ENCODE assay signal across 24 cellular contexts in the genomic region with DNA sequence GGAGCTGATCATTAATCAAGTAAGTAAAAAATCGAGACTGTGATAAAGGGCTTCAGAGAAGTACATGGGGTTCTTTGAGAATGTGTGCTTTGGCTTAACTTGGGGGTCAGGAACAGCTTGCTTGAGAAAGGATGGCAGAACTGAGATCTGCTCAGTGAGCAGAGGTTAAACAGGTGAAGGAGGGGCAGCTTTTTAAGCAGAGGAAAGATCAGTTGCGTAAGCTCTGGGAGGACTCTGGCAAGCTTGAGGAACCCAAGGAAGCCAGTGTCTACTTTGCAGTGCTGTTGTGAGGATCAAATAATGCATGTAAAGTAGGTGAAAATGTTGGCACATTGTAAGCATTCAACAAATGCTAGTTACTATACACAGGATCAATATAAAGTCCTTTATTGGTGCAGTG. TPM values are rescaled to one million over a fixed set of nuclear protein-coding genes. Genes with fewer than 3 reads are reported as not detected.
DNase-seq lines count a peak whose midpoint lies in the region; ATAC-seq, FAIRE-seq and TF ChIP-seq lines count a peak whose summit lies in the region.
"Had no signal": no experiment of that assay in that cellular context is flagged by ENCODE, and none has a peak within 500 bp of the region (broad histone marks: within the 10 kb centered on the region; RNA-seq: fewer than 3 reads in every experiment).

No MANE protein-coding gene starts in this region.

- H3K27me3 ChIP-seq in H1 (replicated peaks in 1 of 4; ENCODE audit: control insufficient read depth in 3 of 4, extremely low read depth in 1 of 4, insufficient read depth in 3 of 4, low read length in 3 of 4) (no peaks in the 10 kb centered on the region), prostate gland (replicated peaks; ENCODE audit: insufficient read depth) (no peaks in the 10 kb centered on the region)
- H3K27me3 ChIP-seq: BE2C had no signal

- H3K56ac ChIP-seq in H1 (replicated peaks; ENCODE audit: insufficient read length, low read depth, low read length) = no peak overlapping the region

- no peak overlapping the region for H4K91ac ChIP-seq in H1 (replicated peaks; ENCODE audit: insufficient read length, low read length)

- H4K8ac ChIP-seq in H1 (ENCODE audit: extremely low read depth, insufficient read depth, low read length) = no peak overlapping the region

- H2BK5ac ChIP-seq in H1 (ENCODE audit: low read depth, low read length) = no peak overlapping the region

- H3K4me3 ChIP-seq in H1 (ENCODE audit: extremely low read depth in 1 of 4, insufficient read depth in 2 of 4, low read depth in 3 of 4, low read length in 4 of 4) = no peak overlapping the region
- no peak overlapping the region for H3K4me3 ChIP-seq in prostate gland
- no peak overlapping the region for H3K4me3 ChIP-seq in coronary artery
- H3K4me3 ChIP-seq: BLaER1 treated with 17β-estradiol and CSF1 and Interleukin-3, amounts not matched to agents 10 nM and 100 nM had no signal

- no peaks in the 10 kb centered on the region for H3K79me1 ChIP-seq in H1 (ENCODE audit: low read depth, low read length)

- no peaks in the 10 kb centered on the region for H4K20me1 ChIP-seq in H1 (replicated peaks in 1 of 2; ENCODE audit: control insufficient read depth in 1 of 2, insufficient read depth in 2 of 2, low read length in 2 of 2)
- H4K20me1 ChIP-seq: BLaER1 treated with 17β-estradiol and CSF1 and Interleukin-3, amounts not matched to agents 10 nM and 100 nM had no signal

- no peaks in the 10 kb centered on the region for H3K23me2 ChIP-seq in H1 (ENCODE audit: low read depth, low read length)

- no peak for TF ChIP-seq EP300 in Ishikawa (IDR thresholded peaks at IDR 0.05; ENCODE audit: borderline replicate concordance)
- TF ChIP-seq EP300 in H1 (IDR thresholded peaks at IDR 0.05; ENCODE audit: borderline replicate concordance in 1 of 2, low read depth in 2 of 2, low read length in 2 of 2) = no peak

- FAIRE-seq in H1 (lab: Jason Lieb, UNC) = no peak
- FAIRE-seq: GM12892 had no signal

- H2BK20ac ChIP-seq in H1 (ENCODE audit: low read length) = no peak overlapping the region

- POLR2A ChIA-PET in H1 (lab: Charles Lee; ENCODE audit: partially characterized antibody) = no interaction called here

- H3K4ac ChIP-seq in H1 (replicated peaks; ENCODE audit: insufficient read length, low read depth, low read length) = no peak overlapping the region

- intact Hi-C loops in prostate gland (cut with DNase I) = no loop called here

- H3K4me1 ChIP-seq in H1 (replicated peaks in 1 of 4; ENCODE audit: control insufficient read depth in 3 of 4, insufficient read depth in 4 of 4, low read length in 3 of 4) = no peaks in the 10 kb centered on the region
- H3K4me1 ChIP-seq in prostate gland (replicated peaks) = no peaks in the 10 kb centered on the region
- H3K4me1 ChIP-seq: BE2C had no signal

- H3K18ac ChIP-seq in H1 (ENCODE audit: extremely low read depth, low read length) = no peak overlapping the region

- H3K79me2 ChIP-seq in H1 (ENCODE audit: control insufficient read depth in 1 of 2, insufficient read depth in 2 of 2, low read length in 2 of 2) = no peaks in the 10 kb centered on the region

- no peak overlapping the region for H2AK5ac ChIP-seq in H1 (ENCODE audit: low read depth, low read length)

- 79% methylated on average over 2 of the region's 2 CpGs; no CpG with 5 or more reads in 1 of the 2 experiments for WGBS in H1 (ENCODE audit: extremely low coverage in 1 of 2, insufficient coverage in 1 of 2, insufficient read length in 1 of 2, insufficient replicate concordance in 2 of 2, low coverage in 1 of 2, low lambda C conversion rate in 2 of 2, missing lambda C conversion rate in 1 of 2), 2 experiments
- WGBS in prostate gland = 52% methylated on average over 2 of the region's 2 CpGs

- TF ChIP-seq RAD21 in Ishikawa (IDR thresholded peaks at IDR 0.05; ENCODE audit: low read depth) = no peak
- TF ChIP-seq RAD21 in H1 (IDR thresholded peaks at IDR 0.05 in 1 of 2, conservative IDR thresholded peaks at IDR 0.05 in 1 of 2; ENCODE audit: low read depth in 2 of 2, low read length in 2 of 2) = no peak

- DNase-seq in AML-193 (lab: John Stamatoyannopoulos, UW) (peak; percentile 3 to 27), H1 (ENCODE audit: low read depth in 1 of 2, low spot score in 2 of 2) (no peak), prostate gland (ENCODE audit: low spot score) (peak; percentile 10), coronary artery (ENCODE audit: low spot score) (no peak)
- DNase-seq in stimulated activated CD4-positive, alpha-beta T cell treated with anti-CD3 and anti-CD28 coated beads, Interleukin-4, amount 100 ng/mL, for 4 hours = no peak
- DNase-seq: BE2C; Calu3; CD4-positive, alpha-beta T cell; CD8-positive, alpha-beta memory T cell; COR-L47; DMS53; DMS79 treated with DMSO at 0.1 percent for 48 hours; GF-D8; GOT3; H7; HCEC 1CT had no signal

- no peak overlapping the region; the same call in 1 of the 2 replicates for H2BK12ac ChIP-seq in H1 (ENCODE audit: low read depth, low read length)

- no peak overlapping the region for H3K14ac ChIP-seq in H1 (ENCODE audit: insufficient read length)

- H2BK15ac ChIP-seq in H1 (ENCODE audit: low read length) = no peak overlapping the region

- ATAC-seq in HG03280 (IDR thresholded peaks at IDR 0.05; ENCODE audit: unreplicated experiment) (no peak), GM21526 (IDR thresholded peaks at IDR 0.05; ENCODE audit: low FRiP score, unreplicated experiment) (no peak)

- H3K27ac ChIP-seq in H1 (ENCODE audit: low read depth, low read length) = no peak overlapping the region
- no peak overlapping the region for H3K27ac ChIP-seq in prostate gland
- H3K27ac ChIP-seq in coronary artery = no peak overlapping the region
- H3K27ac ChIP-seq: 22Rv1; BLaER1 treated with 17β-estradiol and CSF1 and Interleukin-3, amounts not matched to agents 10 nM and 100 nM had no signal

- H3K23ac ChIP-seq in H1 (ENCODE audit: insufficient read length) = no peak overlapping the region

- H3K36me3 ChIP-seq in H1 (ENCODE audit: control insufficient read depth in 2 of 4, insufficient read depth in 4 of 4, low read length in 3 of 4) = no peaks in the 10 kb centered on the region
- H3K36me3 ChIP-seq in prostate gland = no peaks in the 10 kb centered on the region
- H3K36me3 ChIP-seq: BE2C; BLaER1 treated with 17β-estradiol and CSF1 and Interleukin-3, amounts not matched to agents 10 nM and 100 nM had no signal

- H2AFZ ChIP-seq in H1 (ENCODE audit: low read length) = no peak overlapping the region

- H3K9me3 ChIP-seq in H1 (ENCODE audit: insufficient read depth in 2 of 2, low read depth in 1 of 2, low read length in 1 of 2) = no peaks in the 10 kb centered on the region
- H3K9me3 ChIP-seq in prostate gland = no peaks in the 10 kb centered on the region
- H3K9me3 ChIP-seq: BE2C; BLaER1 treated with 17β-estradiol and CSF1 and Interleukin-3, amounts not matched to agents 10 nM and 100 nM had no signal

- no peak overlapping the region for H2BK120ac ChIP-seq in H1 (replicated peaks; ENCODE audit: low read depth, low read length)

- TF ChIP-seq POLR2A in H1 (IDR thresholded peaks at IDR 0.05; ENCODE audit: control extremely low read depth in 1 of 2, low read depth in 2 of 2, low read length in 2 of 2) = no peak
- TF ChIP-seq POLR2A in prostate gland (IDR thresholded peaks at IDR 0.05) = no peak

- H4K5ac ChIP-seq in H1 (ENCODE audit: insufficient read length, low read depth, low read length) = no peak overlapping the region

- no peak overlapping the region for H3K4me2 ChIP-seq in H1 (ENCODE audit: insufficient read depth in 1 of 2, low read depth in 2 of 2, low read length in 2 of 2)
- H3K4me2 ChIP-seq: BLaER1 treated with 17β-estradiol and CSF1 and Interleukin-3, amounts not matched to agents 10 nM and 100 nM had no signal

- TF ChIP-seq CTCF in H1 (IDR thresholded peaks at IDR 0.05; ENCODE audit: control extremely low read depth in 1 of 3, insufficient read depth in 1 of 3, low read depth in 1 of 3, low read length in 3 of 3) (no peak), prostate gland (IDR thresholded peaks at IDR 0.05) (no peak), coronary artery (IDR thresholded peaks at IDR 0.05) (no peak)

- CTCF ChIA-PET in H1 (lab: Charles Lee; ENCODE audit: partially characterized antibody) = interaction anchor here (0.7 to 2.6 kb wide), 7 partner anchors 9 to 294 kb away, joined by 3 to 8 read pairs (median 4); no protein-coding TSS in a partner anchor

- H3K9ac ChIP-seq in H1 (replicated peaks in 1 of 4; ENCODE audit: extremely low read depth in 1 of 4, low read depth in 3 of 4, low read length in 3 of 4) = no peak overlapping the region
- H3K9ac ChIP-seq: BLaER1 treated with 17β-estradiol and CSF1 and Interleukin-3, amounts not matched to agents 10 nM and 100 nM had no signal

TF ChIP-seq in Ishikawa, 13 proteins besides CTCF, POLR2A, EP300 and RAD21:
- no peak for TF ChIP-seq TAF1 (IDR thresholded peaks at IDR 0.05; ENCODE audit: low read depth)
- TF ChIP-seq CEBPB (IDR thresholded peaks at IDR 0.05) = peak; percentile 58; the same call in 1 of the 2 replicates

TF ChIP-seq in H1, 55 proteins besides CTCF, POLR2A, EP300 and RAD21:
- no peak for TF ChIP-seq TAF1 (IDR thresholded peaks at IDR 0.05; ENCODE audit: low read depth, low read length)
- TF ChIP-seq CEBPB (IDR thresholded peaks at IDR 0.05; ENCODE audit: low read depth, low read length) = 0 out of 2 replicates have a peak, but pooled peaks have one; percentile 26

RNA-seq across cellular contexts. Expression of gene WIF1, which starts 30.6 kb away (rescaled TPM):
- 7.8 and 9.1 TPM in 2 replicates for total RNA-seq in H1 (2021; fragmentation: NEBNext Ultra II Directional; extraction: Animal tissue kit (Norgen Biotek cat#: 25700))
- 1.7 and 1.8 TPM in 2 replicates for polyA plus RNA-seq in H1 (2011; rRNA removed)
- 2.3 TPM for polyA plus RNA-seq in H1 (2011; cell fraction: cytosol; rRNA removed)
- polyA plus RNA-seq in H1 (2011; cell fraction: nucleus; rRNA removed) = 2.2 TPM
- polyA plus RNA-seq in H1 (2012, experiment 1 of 2) = 3.3 to 4.0 TPM (median 3.5 TPM) in 4 replicates
- 2.0 TPM for polyA plus RNA-seq in H1 (2012, experiment 2 of 2)
- 9.0 TPM for polyA plus RNA-seq in H1 (2013, experiment 1 of 2)
- 10.0 TPM for polyA plus RNA-seq in H1 (2013, experiment 2 of 2)
- polyA minus RNA-seq in H1 (2011; rRNA and poly(A)+ RNA removed) = 4.3 and 5.9 TPM in 2 replicates
- polyA minus RNA-seq in H1 (2011; cell fraction: cytosol; rRNA and poly(A)+ RNA removed) = 2.6 TPM
- 2.1 TPM for polyA minus RNA-seq in H1 (2011; cell fraction: nucleus; rRNA and poly(A)+ RNA removed)
- 10 to 100 TPM in 1 of 2 donors, 1 to 10 TPM in 1; 6.8 to 45.8 TPM for total RNA-seq in prostate gland
- total RNA-seq: Calu3; CD4-positive, alpha-beta T cell; CD8-positive, alpha-beta memory T cell had no signal
- polyA plus RNA-seq: AG04450; CD14-positive monocyte; CD8-positive, alpha-beta memory T cell had no signal

Comparison
In these comparisons a context has a peak if more than half of its experiments do, and no peak if none do; other contexts are left out.
1. DNase-seq: peak in AML-193 (2 of 2) and prostate gland (single experiment); none in H1 (0 of 2), stimulated activated CD4-positive, alpha-beta T cell treated with anti-CD3 and anti-CD28 coated beads, Interleukin-4, amount 100 ng/mL, for 4 hours (0 of 2) and coronary artery (single experiment).